In genomic region chr1:18045654-18046053, GRCh38 we compare ENCODE assay signal across 29 cellular contexts.
"Had no signal": no experiment of that assay in that cellular context is flagged by ENCODE, and none has a peak within 500 bp of the region (broad histone marks: within the 10 kb centered on the region; RNA-seq: fewer than 3 reads in every experiment).

No MANE protein-coding gene starts in this region.

- H3K9me3 ChIP-seq: body of pancreas, breast epithelium had no signal

- H3K4me1 ChIP-seq: body of pancreas, breast epithelium had no signal

- H3K27me3 ChIP-seq: body of pancreas, brain microvascular endothelial cell had no signal

- H3K4me3 ChIP-seq: body of pancreas, breast epithelium had no signal

- H3K27ac ChIP-seq: body of pancreas, brain microvascular endothelial cell, breast epithelium, VCaP had no signal

- DNase-seq: activated B cell treated with CpG ODN at 0.5 μM for 24 hours; activated CD4-positive, alpha-beta memory T cell treated with anti-CD3 and anti-CD28 coated beads for 36 hours; activated CD4-positive, alpha-beta T cell treated with anti-CD3 and anti-CD28 coated beads for 4 hours; activated CD4-positive, alpha-beta T cell treated with anti-CD3 and anti-CD28 coated beads, Interleukin-2, amount 10 ng/mL, durations not matched to agents 24 days and 14 days; activated CD4-positive, alpha-beta T cell treated with anti-CD3 and anti-CD28 coated beads, Interleukin-2, amount 50 U/mL, for 1 hour; activated CD4-positive, alpha-beta T cell treated with anti-CD3 and anti-CD28 coated beads, Interleukin-2, amount 50 U/mL, for 4 hours; activated CD4-positive, CD25-positive, alpha-beta regulatory T cell treated with anti-CD3 and anti-CD28 coated beads, Interleukin-2, amount 50 U/mL, for 72 hours; activated CD8-positive, alpha-beta memory T cell treated with anti-CD3 and anti-CD28 coated beads, Interleukin-2, amount 50 U/mL, for 4 hours; activated CD8-positive, alpha-beta T cell treated with anti-CD3 and anti-CD28 coated beads for 36 hours; activated effector memory CD4-positive, alpha-beta T cell treated with anti-CD3 and anti-CD28 coated beads, Interleukin-2, amount 50 U/mL, for 16 hours; activated gamma-delta T cell treated with Interleukin-2 at 50 U/mL for 16 hours; activated naive CD4-positive, alpha-beta T cell; activated naive CD4-positive, alpha-beta T cell treated with anti-CD3 and anti-CD28 coated beads, Interleukin-2, amount 10 ng/mL, durations not matched to agents 7 days and 5 days; activated naive CD8-positive, alpha-beta T cell treated with anti-CD3 and anti-CD28 coated beads, Interleukin-2, amount 10 ng/mL, durations not matched to agents 7 days and 5 days; activated naive CD8-positive, alpha-beta T cell treated with anti-CD3 and anti-CD28 coated beads, Interleukin-2, amount 50 U/mL, for 24 hours; activated T-cell treated with anti-CD3 and anti-CD28 coated beads for 4 hours; activated T-cell treated with anti-CD3 and anti-CD28 coated beads, Interleukin-2, amount 50 U/mL, for 1 hour; activated T-cell treated with anti-CD3 and anti-CD28 coated beads, Interleukin-2, amount 50 U/mL, for 4 hours; activated T-cell treated with anti-CD3 and anti-CD28 coated beads, Interleukin-2, amount 50 U/mL, for 72 hours; amygdala; aorta; body of pancreas; brain microvascular endothelial cell; central memory CD4-positive, alpha-beta T cell; T-helper 1 cell; T-helper 2 cell; T-helper 9 cell had no signal

- H3K36me3 ChIP-seq: brain microvascular endothelial cell, breast epithelium had no signal
